26 cellular contexts compared by ENCODE assay signal in genomic region chr2:222754324-222754723, GRCh38.
"Had no signal": no experiment of that assay in that cellular context is flagged by ENCODE, and none has a peak within 500 bp of the region (broad histone marks: within the 10 kb centered on the region; RNA-seq: fewer than 3 reads in every experiment).

No MANE protein-coding gene starts in this region.

- ATAC-seq: foreskin keratinocyte; natural killer cell; stimulated activated naive CD8-positive, alpha-beta T cell treated with anti-CD3 and anti-CD28 coated beads, Interleukin-15, amount 100 ng/mL, for 72 hours had no signal

- H3K36me3 ChIP-seq: esophagus muscularis mucosa, heart right ventricle, neural progenitor cell, suprapubic skin, tibial artery had no signal

- H3K9me3 ChIP-seq: esophagus muscularis mucosa, heart right ventricle, psoas muscle, suprapubic skin, tibial artery had no signal

- H3K27ac Mint-ChIP-seq: memory B cell; natural killer cell; stimulated activated naive CD8-positive, alpha-beta T cell treated with anti-CD3 and anti-CD28 coated beads, Interleukin-15, amount 100 ng/mL, for 72 hours; type B pancreatic cell had no signal

- H3K9me3 Mint-ChIP-seq: natural killer cell; neural progenitor cell; stimulated activated naive CD8-positive, alpha-beta T cell treated with anti-CD3 and anti-CD28 coated beads, Interleukin-15, amount 100 ng/mL, for 72 hours; type B pancreatic cell had no signal

- H3K27ac ChIP-seq: foreskin keratinocyte, neural progenitor cell, suprapubic skin had no signal

- H3K4me3 ChIP-seq: coronary artery, esophagus muscularis mucosa, heart right ventricle, lung, neural progenitor cell, psoas muscle, smooth muscle cell, suprapubic skin, tibial artery had no signal

- H3K4me1 ChIP-seq: suprapubic skin had no signal

- H3K4me3 Mint-ChIP-seq: memory B cell; natural killer cell; stimulated activated naive CD8-positive, alpha-beta T cell treated with anti-CD3 and anti-CD28 coated beads, Interleukin-15, amount 100 ng/mL, for 72 hours; type B pancreatic cell had no signal

- DNase-seq: dermis blood vessel endothelial cell; effector memory CD4-positive, alpha-beta T cell; glutamatergic neuron; heart right ventricle; hippocampal formation; left colon; natural killer cell; posterior cingulate gyrus; psoas muscle; retina; stimulated activated CD4-positive, alpha-beta T cell treated with anti-CD3 and anti-CD28 coated beads, Interleukin-12 subunit alpha, Interleukin-12 subunit beta, amount 100 ng/mL, for 4 hours; stimulated activated CD4-positive, alpha-beta T cell treated with anti-CD3 and anti-CD28 coated beads, Interleukin-1b, Interleukin-23, amount 100 ng/mL, for 48 hours; stimulated activated CD4-positive, alpha-beta T cell treated with anti-CD3 and anti-CD28 coated beads, Interleukin-4, amount 100 ng/mL, for 1 hour; stimulated activated CD8-positive, alpha-beta memory T cell treated with anti-CD3 and anti-CD28 coated beads, Interleukin-4, amount 100 ng/mL, for 48 hours; stimulated activated naive CD4-positive, alpha-beta T cell; stimulated activated naive CD8-positive, alpha-beta T cell treated with anti-CD3 and anti-CD28 coated beads, Interleukin-15, amount 100 ng/mL, for 72 hours; tibial artery had no signal

- H3K27me3 ChIP-seq: esophagus muscularis mucosa, foreskin keratinocyte, heart right ventricle, suprapubic skin, tibial artery had no signal

- H3K36me3 Mint-ChIP-seq: memory B cell, natural killer cell, neural progenitor cell, type B pancreatic cell had no signal
